Comparison of ENCODE assay signal across 1 cellular context in the genomic region with DNA sequence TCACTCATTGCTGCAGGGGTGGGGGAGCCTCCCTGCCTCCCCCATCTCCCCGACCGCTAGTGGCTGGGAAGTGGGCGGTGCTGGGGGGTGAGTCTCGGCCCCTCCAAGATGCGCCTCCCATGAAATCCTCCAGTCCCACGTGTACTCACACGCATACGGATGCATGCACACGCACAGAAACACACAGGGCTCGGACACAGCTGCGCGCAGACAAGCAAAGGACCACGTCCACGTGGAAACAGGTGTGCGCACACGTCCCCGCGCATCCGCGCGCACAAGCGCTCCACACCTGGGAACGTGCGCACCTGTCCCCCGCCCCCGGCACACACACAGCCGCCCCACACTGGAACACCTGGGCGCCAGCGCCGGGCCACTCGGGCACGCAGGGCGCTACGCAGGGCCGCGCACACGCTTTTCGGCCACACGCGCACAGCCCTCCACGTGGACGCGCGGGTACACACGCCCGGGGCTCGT.
TF ChIP-seq lines count a peak whose summit lies in the region.

No MANE protein-coding gene starts in this region.

TF ChIP-seq in HepG2, 621 proteins besides CTCF, POLR2A, EP300 and RAD21:
- TF ChIP-seq POLR2AphosphoS5 (IDR thresholded peaks at IDR 0.05; ENCODE audit: low read depth, low read length) (no peak), ZNF333 (CRISPR knock-in tag; IDR thresholded peaks at IDR 0.05; ENCODE audit: borderline replicate concordance) (no peak), ZNF547 (CRISPR knock-in tag; IDR thresholded peaks at IDR 0.05) (no peak), PAWR (CRISPR knock-in tag; IDR thresholded peaks at IDR 0.05; ENCODE audit: borderline replicate concordance) (no peak), ZNF549 (CRISPR knock-in tag; IDR thresholded peaks at IDR 0.05) (no peak)
- TF ChIP-seq, protein P1, sequence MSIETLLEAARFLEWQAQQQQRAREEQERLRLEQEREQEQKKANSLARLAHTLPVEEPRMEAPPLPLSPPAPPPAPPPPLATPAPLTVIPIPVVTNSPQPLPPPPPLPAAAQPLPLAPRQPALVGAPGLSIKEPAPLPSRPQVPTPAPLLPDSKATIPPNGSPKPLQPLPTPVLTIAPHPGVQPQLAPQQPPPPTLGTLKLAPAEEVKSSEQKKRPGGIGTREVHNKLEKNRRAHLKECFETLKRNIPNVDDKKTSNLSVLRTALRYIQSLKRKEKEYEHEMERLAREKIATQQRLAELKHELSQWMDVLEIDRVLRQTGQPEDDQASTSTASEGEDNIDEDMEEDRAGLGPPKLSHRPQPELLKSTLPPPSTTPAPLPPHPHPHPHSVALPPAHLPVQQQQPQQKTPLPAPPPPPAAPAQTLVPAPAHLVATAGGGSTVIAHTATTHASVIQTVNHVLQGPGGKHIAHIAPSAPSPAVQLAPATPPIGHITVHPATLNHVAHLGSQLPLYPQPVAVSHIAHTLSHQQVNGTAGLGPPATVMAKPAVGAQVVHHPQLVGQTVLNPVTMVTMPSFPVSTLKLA (IDR thresholded peaks at IDR 0.05): peak; percentile 34; the same call in 1 of the 2 replicates
